ENCODE assay signal across 1 cellular context in genomic region chr10:100019824-100020160, GRCh38.
TF ChIP-seq lines count a peak whose summit lies in the region.

No MANE protein-coding gene starts in this region.

TF ChIP-seq in GM23338, 12 proteins besides CTCF, POLR2A, EP300 and RAD21 (continued from another document):
- TF ChIP-seq ZNF462 (CRISPR knock-in tag; IDR thresholded peaks at IDR 0.05), result no peak
- TF ChIP-seq NANOG (IDR thresholded peaks at IDR 0.05; ENCODE audit: borderline replicate concordance), result no peak
- TF ChIP-seq ZNF331 (CRISPR knock-in tag; IDR thresholded peaks at IDR 0.05; ENCODE audit: low read depth), result no peak
- no peak for TF ChIP-seq JUNB (IDR thresholded peaks at IDR 0.05; ENCODE audit: unreplicated experiment)
